Comparison of ENCODE assay signal across 13 cellular contexts in genomic region chr12:132393991-132394949, GRCh38.
DNase-seq lines count a peak whose midpoint lies in the region; ATAC-seq, FAIRE-seq and TF ChIP-seq lines count a peak whose summit lies in the region.
"Had no signal": no experiment of that assay in that cellular context is flagged by ENCODE, and none has a peak within 500 bp of the region (broad histone marks: within the 10 kb centered on the region; RNA-seq: fewer than 3 reads in every experiment).

No MANE protein-coding gene starts in this region.

- H3K27ac Mint-ChIP-seq in activated T-cell treated with anti-CD3 and anti-CD28 coated beads, Interleukin-2, amount 50 U/mL, for 72 hours, result no peak overlapping the region
- no peak overlapping the region for H3K27ac Mint-ChIP-seq in stimulated activated memory B cell treated with anti-CD40 and anti-IgM and Interleukin-4, amounts not matched to agents 10 μg/mL and 1 μg/mL and 100 μg/mL, for 72 hours
- H3K27ac Mint-ChIP-seq: CD8-positive, alpha-beta memory T cell had no signal

- DNase-seq in CD1c-positive myeloid dendritic cell (ENCODE audit: extremely low spot score) (peak; percentile 57), HTR-8/SVneo (ENCODE audit: insufficient read length, low spot score) (peak; percentile 37), vagina (ENCODE audit: extremely low spot score in 2 of 2) (no peak), NCI-H2029 treated with DMSO at 0.1 percent for 48 hours (lab: John Stamatoyannopoulos, UW) (no peak)
- DNase-seq in activated T-cell treated with anti-CD3 and anti-CD28 coated beads, Interleukin-2, amount 50 U/mL, for 72 hours, result peak; percentile 30 to 35
- DNase-seq in stimulated activated CD4-positive, alpha-beta T cell treated with anti-CD3 and anti-CD28 coated beads, Interleukin-15, amount 100 ng/mL, for 24 hours, result peak; percentile 51
- DNase-seq: CD8-positive, alpha-beta memory T cell; esophagus squamous epithelium; Kasumi-1; NCI-H2171 had no signal

- no peaks in the 10 kb centered on the region for H3K4me1 ChIP-seq in vagina
- H3K4me1 ChIP-seq: esophagus squamous epithelium had no signal

- no peak for TF ChIP-seq CTCF in vagina (IDR thresholded peaks at IDR 0.05)

- no peak overlapping the region for H3K4me3 Mint-ChIP-seq in activated T-cell treated with anti-CD3 and anti-CD28 coated beads, Interleukin-2, amount 50 U/mL, for 72 hours
- H3K4me3 Mint-ChIP-seq in stimulated activated memory B cell treated with anti-CD40 and anti-IgM and Interleukin-4, amounts not matched to agents 10 μg/mL and 1 μg/mL and 100 μg/mL, for 72 hours, result no peak overlapping the region
- H3K4me3 Mint-ChIP-seq: CD8-positive, alpha-beta memory T cell; central memory CD8-positive, alpha-beta T cell had no signal

- no peaks in the 10 kb centered on the region for H3K4me1 Mint-ChIP-seq in activated T-cell treated with anti-CD3 and anti-CD28 coated beads, Interleukin-2, amount 50 U/mL, for 72 hours (ENCODE audit: low read depth)
- peaks cover 25% of the 10 kb centered on the region for H3K4me1 Mint-ChIP-seq in stimulated activated memory B cell treated with anti-CD40 and anti-IgM and Interleukin-4, amounts not matched to agents 10 μg/mL and 1 μg/mL and 100 μg/mL, for 72 hours
- H3K4me1 Mint-ChIP-seq: CD8-positive, alpha-beta memory T cell; central memory CD8-positive, alpha-beta T cell had no signal

- H3K27ac ChIP-seq in vagina, result no peak overlapping the region
- H3K27ac ChIP-seq: esophagus squamous epithelium had no signal

- peaks cover 12% of the 10 kb centered on the region for H3K27me3 Mint-ChIP-seq in activated T-cell treated with anti-CD3 and anti-CD28 coated beads, Interleukin-2, amount 50 U/mL, for 72 hours (ENCODE audit: low read depth)
- peaks cover 81% of the 10 kb centered on the region for H3K27me3 Mint-ChIP-seq in stimulated activated memory B cell treated with anti-CD40 and anti-IgM and Interleukin-4, amounts not matched to agents 10 μg/mL and 1 μg/mL and 100 μg/mL, for 72 hours

- peak; percentile 98 for FAIRE-seq in HTR-8/SVneo (lab: Jason Lieb, UNC)

- intact Hi-C loops in vagina (cut with DNase I), result no loop called here

- no peaks in the 10 kb centered on the region for H3K9me3 ChIP-seq in vagina
- H3K9me3 ChIP-seq: esophagus squamous epithelium had no signal

- TF ChIP-seq POLR2A in vagina (IDR thresholded peaks at IDR 0.05), result no peak

- no peaks in the 10 kb centered on the region for H3K36me3 Mint-ChIP-seq in activated T-cell treated with anti-CD3 and anti-CD28 coated beads, Interleukin-2, amount 50 U/mL, for 72 hours (ENCODE audit: insufficient read depth in 2 of 2)
- H3K36me3 Mint-ChIP-seq in stimulated activated memory B cell treated with anti-CD40 and anti-IgM and Interleukin-4, amounts not matched to agents 10 μg/mL and 1 μg/mL and 100 μg/mL, for 72 hours, result no peaks in the 10 kb centered on the region
- H3K36me3 Mint-ChIP-seq: CD8-positive, alpha-beta memory T cell had no signal

- H3K36me3 ChIP-seq in vagina, result no peaks in the 10 kb centered on the region
- H3K36me3 ChIP-seq: esophagus squamous epithelium had no signal

- H3K27me3 ChIP-seq in vagina, result peaks cover 5% of the 10 kb centered on the region

- peak; percentile 78 to 85 for ATAC-seq in activated T-cell treated with anti-CD3 and anti-CD28 coated beads, Interleukin-2, amount 50 U/mL, for 72 hours (replicated peaks in 1 of 2)
- ATAC-seq in HG03571 (IDR thresholded peaks at IDR 0.05; ENCODE audit: unreplicated experiment), result no peak
- ATAC-seq in stimulated activated memory B cell treated with anti-CD40 and anti-IgM and Interleukin-4, amounts not matched to agents 10 μg/mL and 1 μg/mL and 100 μg/mL, for 72 hours, result no peak

- H3K9me3 Mint-ChIP-seq in activated T-cell treated with anti-CD3 and anti-CD28 coated beads, Interleukin-2, amount 50 U/mL, for 72 hours, result peaks cover 4 to 5% of the 10 kb centered on the region in 2 donors
- H3K9me3 Mint-ChIP-seq in stimulated activated memory B cell treated with anti-CD40 and anti-IgM and Interleukin-4, amounts not matched to agents 10 μg/mL and 1 μg/mL and 100 μg/mL, for 72 hours, result peaks cover 4% of the 10 kb centered on the region
- H3K9me3 Mint-ChIP-seq: CD8-positive, alpha-beta memory T cell; central memory CD8-positive, alpha-beta T cell had no signal

- no peak overlapping the region for H3K4me3 ChIP-seq in vagina
- H3K4me3 ChIP-seq: esophagus squamous epithelium had no signal

Comparison
In these comparisons a context has a peak if more than half of its experiments do, and no peak if none do; other contexts are left out.
1. DNase-seq: peak in CD1c-positive myeloid dendritic cell (single experiment), HTR-8/SVneo (single experiment), activated T-cell treated with anti-CD3 and anti-CD28 coated beads, Interleukin-2, amount 50 U/mL, for 72 hours (2 of 2) and stimulated activated CD4-positive, alpha-beta T cell treated with anti-CD3 and anti-CD28 coated beads, Interleukin-15, amount 100 ng/mL, for 24 hours (single experiment); none in vagina (0 of 2) and NCI-H2029 treated with DMSO at 0.1 percent for 48 hours (single experiment).
2. ATAC-seq: peak in activated T-cell treated with anti-CD3 and anti-CD28 coated beads, Interleukin-2, amount 50 U/mL, for 72 hours (2 of 2); none in HG03571 (single experiment) and stimulated activated memory B cell treated with anti-CD40 and anti-IgM and Interleukin-4, amounts not matched to agents 10 μg/mL and 1 μg/mL and 100 μg/mL, for 72 hours (single experiment).